Comparison of ENCODE assay signal across 18 cellular contexts in the genomic region with DNA sequence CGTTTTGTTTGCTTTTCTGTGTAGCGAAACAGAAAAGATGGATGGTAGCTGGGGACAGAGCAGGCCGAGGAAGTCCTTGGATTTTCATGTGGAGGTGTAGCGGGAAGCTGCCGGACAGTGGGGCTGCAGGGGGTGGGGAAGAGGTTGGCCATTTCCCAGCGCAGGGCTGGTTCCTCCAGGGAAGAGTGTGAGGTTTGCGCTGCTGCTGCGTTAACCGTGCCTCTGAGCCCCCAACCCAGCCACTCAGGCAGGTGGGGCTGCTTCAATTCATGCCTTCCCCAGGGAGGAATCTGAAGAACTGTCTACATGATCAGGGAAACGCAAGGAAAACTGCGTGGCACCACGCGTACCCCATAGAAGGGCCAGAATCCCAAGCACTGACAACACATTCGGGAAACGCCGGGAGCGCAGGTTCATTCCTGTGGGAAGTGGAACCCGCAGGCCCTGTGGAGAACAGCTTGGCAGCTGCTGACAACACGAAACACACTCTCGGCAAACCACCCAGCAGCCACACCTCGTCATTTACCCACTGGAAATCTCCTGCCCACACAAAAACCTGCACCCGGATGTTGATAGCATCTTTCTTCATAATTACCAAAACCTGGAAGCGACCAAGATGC. TPM values are rescaled to one million over a fixed set of nuclear protein-coding genes. Genes with fewer than 3 reads are reported as not detected.
DNase-seq lines count a peak whose midpoint lies in the region; ATAC-seq and TF ChIP-seq lines count a peak whose summit lies in the region.
"Had no signal": no experiment of that assay in that cellular context is flagged by ENCODE, and none has a peak within 500 bp of the region (broad histone marks: within the 10 kb centered on the region; RNA-seq: fewer than 3 reads in every experiment).

No MANE protein-coding gene starts in this region.

- DNase-seq in cardiac muscle cell (ENCODE audit: low read depth in 1 of 2, low spot score in 1 of 2) (no peak), right atrium auricular region (ENCODE audit: low spot score) (no peak), glutamatergic neuron (no peak), KBM-7 (no peak), gastrocnemius medialis (no peak)
- peak; percentile 37 for DNase-seq in stimulated activated CD8-positive, alpha-beta memory T cell treated with anti-CD3 and anti-CD28 coated beads, Interleukin-4, amount 100 ng/mL, for 48 hours
- DNase-seq: activated effector memory CD4-positive, alpha-beta T cell treated with anti-CD3 and anti-CD28 coated beads, Interleukin-2, amount 50 U/mL, for 16 hours; amniotic stem cell; COR-L47; NCI-H1417 treated with DMSO at 0.1 percent for 48 hours; NCI-H774; PC-9; stimulated activated CD4-positive, alpha-beta T cell treated with anti-CD3 and anti-CD28 coated beads, Interleukin-2, amount 100 ng/mL, for 48 hours had no signal

- in situ Hi-C loops in KBM-7 (cut with MboI; ENCODE audit: low pct_unique_long_range_greater_than_20kb, low sequenced_read_pairs) (no loop called here), gastrocnemius medialis (cut with MboI; ENCODE audit: low sequenced_read_pairs in 4 of 4) (no loop called here)

- no peak overlapping the region for H2AFZ ChIP-seq in SU-DHL-6 (ENCODE audit: low read depth, low read length, severe bottlenecking)
- H2AFZ ChIP-seq: GM23338, PC-9 had no signal

- peaks cover 39% of the 10 kb centered on the region for H3K9me3 Mint-ChIP-seq in glutamatergic neuron (ENCODE audit: unreplicated experiment)

- peak overlapping the region; percentile 72 for H3K27ac Mint-ChIP-seq in glutamatergic neuron (ENCODE audit: unreplicated experiment)
- H3K27ac Mint-ChIP-seq: GM23338 had no signal

- no peaks in the 10 kb centered on the region; the same call in 1 of the 2 replicates for H3K79me2 ChIP-seq in SU-DHL-6 (ENCODE audit: insufficient read depth, low read length)

- H3K9me2 ChIP-seq in SU-DHL-6 (replicated peaks; ENCODE audit: insufficient read depth, low read length) = no peaks in the 10 kb centered on the region

- peaks cover 39% of the 10 kb centered on the region for H3K27me3 Mint-ChIP-seq in glutamatergic neuron (ENCODE audit: unreplicated experiment)

- TF ChIP-seq CTCF in cardiac muscle cell (IDR thresholded peaks at IDR 0.05; ENCODE audit: low read depth, low read length) (no peak), right atrium auricular region (IDR thresholded peaks at IDR 0.05) (no peak), SU-DHL-6 (IDR thresholded peaks at IDR 0.05; ENCODE audit: insufficient read depth, low read length, poor library complexity, severe bottlenecking) (no peak), glutamatergic neuron (IDR thresholded peaks at IDR 0.05; ENCODE audit: partially characterized antibody, unreplicated experiment) (no peak), gastrocnemius medialis (IDR thresholded peaks at IDR 0.05 in 4 of 5, conservative IDR thresholded peaks at IDR 0.05 in 1 of 5) (no peak)

- peak overlapping the region; percentile 22 for H3K4me3 Mint-ChIP-seq in glutamatergic neuron (ENCODE audit: unreplicated experiment)
- H3K4me3 Mint-ChIP-seq: GM23338 had no signal

- intact Hi-C loops in gastrocnemius medialis (cut with DNase I; ENCODE audit: low total_unique reads) = no loop called here

- no peak overlapping the region for H3K9ac ChIP-seq in SU-DHL-6 (ENCODE audit: low read length)

- ATAC-seq in gastrocnemius medialis (no peak), HG03457 (IDR thresholded peaks at IDR 0.05; ENCODE audit: unreplicated experiment) (no peak)

- peaks cover 19% of the 10 kb centered on the region for H3K4me1 Mint-ChIP-seq in glutamatergic neuron (ENCODE audit: low read depth, unreplicated experiment)

- peaks cover 29% of the 10 kb centered on the region for H3F3A ChIP-seq in SU-DHL-6 (ENCODE audit: insufficient read depth)

- H3K36me3 Mint-ChIP-seq in glutamatergic neuron (ENCODE audit: unreplicated experiment) = peaks cover 47% of the 10 kb centered on the region

- TF ChIP-seq POLR2A in gastrocnemius medialis (IDR thresholded peaks at IDR 0.05) = no peak

- H3K27me3 ChIP-seq in cardiac muscle cell (no peaks in the 10 kb centered on the region), right atrium auricular region (no peaks in the 10 kb centered on the region), SU-DHL-6 (ENCODE audit: low read length) (no peaks in the 10 kb centered on the region), gastrocnemius medialis (no peaks in the 10 kb centered on the region)
- H3K27me3 ChIP-seq: pancreas, suprapubic skin had no signal

- H3K4me2 ChIP-seq in SU-DHL-6 (ENCODE audit: low read depth, low read length, poor library complexity, severe bottlenecking) = no peak overlapping the region
- H3K4me2 ChIP-seq: GM23338, PC-9 had no signal

- peaks cover 4% of the 10 kb centered on the region for H3K4me1 ChIP-seq in cardiac muscle cell (ENCODE audit: low read depth)
- H3K4me1 ChIP-seq in right atrium auricular region = peaks cover 0 to 6% of the 10 kb centered on the region in 2 donors
- H3K4me1 ChIP-seq in gastrocnemius medialis = no peaks in the 10 kb centered on the region
- H3K4me1 ChIP-seq: pancreas had no signal

- H3K4me3 ChIP-seq in cardiac muscle cell = no peak overlapping the region
- H3K4me3 ChIP-seq in right atrium auricular region = no peak overlapping the region
- no peak overlapping the region for H3K4me3 ChIP-seq in SU-DHL-6 (ENCODE audit: insufficient read depth, low read length, poor library complexity, severe bottlenecking)
- no peak overlapping the region for H3K4me3 ChIP-seq in gastrocnemius medialis
- H3K4me3 ChIP-seq: GM23338, pancreas, PC-9, suprapubic skin had no signal

- H3K36me3 ChIP-seq in cardiac muscle cell = peaks cover 12% of the 10 kb centered on the region
- peaks cover 72% of the 10 kb centered on the region for H3K36me3 ChIP-seq in right atrium auricular region
- H3K36me3 ChIP-seq in SU-DHL-6 (ENCODE audit: low read length) = no peaks in the 10 kb centered on the region; the same call in 1 of the 2 replicates
- H3K36me3 ChIP-seq in gastrocnemius medialis = peaks cover 0 to 55% of the 10 kb centered on the region in 2 donors

- H3K27ac ChIP-seq in cardiac muscle cell = peak overlapping the region; percentile 74
- no peak overlapping the region for H3K27ac ChIP-seq in right atrium auricular region
- H3K27ac ChIP-seq in SU-DHL-6 (ENCODE audit: low read depth, low read length) = peak overlapping the region; percentile 52; the same call in 1 of the 2 replicates
- no peak overlapping the region for H3K27ac ChIP-seq in gastrocnemius medialis
- H3K27ac ChIP-seq: pancreas, PC-9, suprapubic skin had no signal

- H3K9me3 ChIP-seq in cardiac muscle cell (ENCODE audit: low read depth) (no peaks in the 10 kb centered on the region), right atrium auricular region (no peaks in the 10 kb centered on the region), SU-DHL-6 (ENCODE audit: insufficient read depth, low read length) (no peaks in the 10 kb centered on the region), gastrocnemius medialis (no peaks in the 10 kb centered on the region)
- H3K9me3 ChIP-seq: pancreas, suprapubic skin had no signal

- H4K20me1 ChIP-seq in SU-DHL-6 (ENCODE audit: low read depth, low read length) = no peaks in the 10 kb centered on the region

RNA-seq across cellular contexts. Expression of a gene that starts 57.7 kb away (rescaled TPM):
- 59.6 and 118 TPM in 2 replicates for total RNA-seq in cardiac muscle cell
- 28.1 and 32.8 TPM in 2 replicates for polyA plus RNA-seq in cardiac muscle cell
- total RNA-seq in right atrium auricular region = 10 to 100 TPM; 17.9 to 22.6 TPM
- 122 TPM for total RNA-seq in glutamatergic neuron (ENCODE audit: unreplicated experiment)
- 10 to 100 TPM; 14.5 to 31.9 (median 21.6) TPM for total RNA-seq in gastrocnemius medialis

Comparison
In these comparisons a context has a peak if more than half of its experiments do, and no peak if none do; other contexts are left out.
1. H3K27ac ChIP-seq: peak in cardiac muscle cell (single experiment) and SU-DHL-6 (single experiment); none in right atrium auricular region (0 of 2) and gastrocnemius medialis (0 of 4).